ENCODE assay signal across 15 cellular contexts in genomic region chr3:114867828-114868498, GRCh38.
A peak's percentile ranks its signal among the peaks of the same experiment; 100 is the strongest.
DNase-seq lines count a peak whose midpoint lies in the region; ATAC-seq and TF ChIP-seq lines count a peak whose summit lies in the region.
"Had no signal": no experiment of that assay in that cellular context is flagged by ENCODE, and none has a peak within 500 bp of the region (broad histone marks: within the 10 kb centered on the region; RNA-seq: fewer than 3 reads in every experiment).

No MANE protein-coding gene starts in this region.

- H3K9me3 ChIP-seq in right atrium auricular region: no peaks in the 10 kb centered on the region
- H3K9me3 ChIP-seq in body of pancreas: no peaks in the 10 kb centered on the region
- H3K9me3 ChIP-seq: A549, BE2C had no signal

- intact Hi-C loops in Right ventricle myocardium inferior (cut with DNase I) (no loop called here), body of pancreas (cut with DNase I) (no loop called here), left ventricle myocardium superior (cut with micrococcal nuclease) (no loop called here)

- no peak overlapping the region for H3K4me3 ChIP-seq in right atrium auricular region
- H3K4me3 ChIP-seq in body of pancreas: no peak overlapping the region
- H3K4me3 ChIP-seq: A549 had no signal

- ATAC-seq in Right ventricle myocardium inferior (peak; percentile 59), body of pancreas (peak; percentile 83), left ventricle myocardium superior (peak; percentile 73), GM18867 (IDR thresholded peaks at IDR 0.05; ENCODE audit: unreplicated experiment) (no peak)
- ATAC-seq: A549 had no signal

- H3K36me3 ChIP-seq in right atrium auricular region (no peaks in the 10 kb centered on the region), body of pancreas (replicated peaks in 1 of 2; ENCODE audit: insufficient read depth in 1 of 2, low read depth in 2 of 2) (no peaks in the 10 kb centered on the region)
- H3K36me3 ChIP-seq: BE2C had no signal

- H3K4me1 ChIP-seq in right atrium auricular region (peaks cover 0 to 17% of the 10 kb centered on the region in 2 donors), body of pancreas (peaks cover 90% of the 10 kb centered on the region)
- H3K4me1 ChIP-seq: A549, BE2C had no signal

- H3K27me3 ChIP-seq in right atrium auricular region: no peaks in the 10 kb centered on the region
- H3K27me3 ChIP-seq in body of pancreas: no peaks in the 10 kb centered on the region
- H3K27me3 ChIP-seq: BE2C had no signal

- H3K27ac ChIP-seq in right atrium auricular region (no peak overlapping the region), body of pancreas (peak overlapping the region; percentile 69 to 87 (median 76))
- H3K27ac ChIP-seq: A549, C4-2B, HL-60 had no signal

- TF ChIP-seq POLR2A in body of pancreas (IDR thresholded peaks at IDR 0.05): no peak

- no peak for DNase-seq in Right ventricle myocardium inferior (ENCODE audit: missing footprints)
- DNase-seq in right atrium auricular region (ENCODE audit: low spot score): no peak
- DNase-seq in body of pancreas: peak; percentile 63 to 86 (median 66)
- no peak for DNase-seq in left ventricle myocardium superior
- DNase-seq in NCI-H82 treated with DMSO at 0.1 percent for 48 hours (lab: John Stamatoyannopoulos, UW; ENCODE audit: unreplicated experiment): no peak
- no peak for DNase-seq in A172 (ENCODE audit: low spot score)
- DNase-seq: BE2C; CD4-positive, alpha-beta memory T cell; DND-41; GDM1; HCEC 1CT had no signal

- no peak for TF ChIP-seq CTCF in right atrium auricular region (IDR thresholded peaks at IDR 0.05)
- TF ChIP-seq CTCF in body of pancreas (IDR thresholded peaks at IDR 0.05): peak in 1 of 7 experiments; percentile 5

- WGBS in body of pancreas, 2 donors: 37 to 43% methylated on average over 4 of the region's 4 CpGs

Comparison
In these comparisons a context has a peak if more than half of its experiments do, and no peak if none do; other contexts are left out.
1. DNase-seq: peak in body of pancreas (4 of 4); none in Right ventricle myocardium inferior (single experiment), right atrium auricular region (single experiment), left ventricle myocardium superior (single experiment), NCI-H82 treated with DMSO at 0.1 percent for 48 hours (single experiment) and A172 (single experiment).
2. H3K27ac ChIP-seq: peak in body of pancreas (4 of 4); none in right atrium auricular region (0 of 2).